12 cellular contexts compared by ENCODE assay signal in genomic region chr6:45432944-45433343, GRCh38. TPM values are rescaled to one million over a fixed set of nuclear protein-coding genes. Genes with fewer than 3 reads are reported as not detected.
DNase-seq lines count a peak whose midpoint lies in the region; ATAC-seq and TF ChIP-seq lines count a peak whose summit lies in the region.
"Had no signal": no experiment of that assay in that cellular context is flagged by ENCODE, and none has a peak within 500 bp of the region (broad histone marks: within the 10 kb centered on the region; RNA-seq: fewer than 3 reads in every experiment).

No MANE protein-coding gene starts in this region.

- H3K9me3 ChIP-seq in SK-N-SH = no peaks in the 10 kb centered on the region
- H3K9me3 ChIP-seq in effector memory CD4-positive, alpha-beta T cell (ENCODE audit: control insufficient read depth, low read length) = no peaks in the 10 kb centered on the region
- H3K9me3 ChIP-seq in skeletal muscle satellite cell (replicated peaks; ENCODE audit: low read length) = no peaks in the 10 kb centered on the region
- H3K9me3 ChIP-seq: right atrium auricular region had no signal

- TF ChIP-seq RAD21 in SK-N-SH (IDR thresholded peaks at IDR 0.05; ENCODE audit: low read length) = no peak

- H2AFZ ChIP-seq in SK-N-SH (ENCODE audit: low read depth) = no peak overlapping the region

- H3K9me2 ChIP-seq in SK-N-SH = no peaks in the 10 kb centered on the region

- peak in 1 of 2 experiments; percentile 53; a peak in 1 of 4 replicates for TF ChIP-seq EP300 in SK-N-SH (IDR thresholded peaks at IDR 0.05; ENCODE audit: borderline replicate concordance in 1 of 2, low read depth in 1 of 2, low read length in 1 of 2)

- no peak overlapping the region for H3K9ac ChIP-seq in SK-N-SH
- no peak overlapping the region for H3K9ac ChIP-seq in skeletal muscle satellite cell (ENCODE audit: low read depth, low read length)

- TF ChIP-seq CTCF in SK-N-SH (IDR thresholded peaks at IDR 0.05) = no peak

- ATAC-seq in GM19452 (IDR thresholded peaks at IDR 0.05; ENCODE audit: unreplicated experiment) = no peak
- ATAC-seq in HG02973 (IDR thresholded peaks at IDR 0.05; ENCODE audit: unreplicated experiment) = no peak

- no peaks in the 10 kb centered on the region for H3K36me3 ChIP-seq in SK-N-SH (replicated peaks in 1 of 2; ENCODE audit: control insufficient read depth in 1 of 2, insufficient read depth in 2 of 2, low read length in 1 of 2)
- H3K36me3 ChIP-seq in effector memory CD4-positive, alpha-beta T cell (ENCODE audit: control insufficient read depth, insufficient read depth, low read length) = no peaks in the 10 kb centered on the region
- peaks cover 45% of the 10 kb centered on the region for H3K36me3 ChIP-seq in skeletal muscle satellite cell (ENCODE audit: insufficient read depth, low read length)
- H3K36me3 ChIP-seq: right atrium auricular region had no signal

- POLR2A ChIA-PET in SK-N-SH (lab: Yijun Ruan, JAX) = no interaction called here

- no peaks in the 10 kb centered on the region for H4K20me1 ChIP-seq in SK-N-SH (ENCODE audit: insufficient read depth)

- 0% methylated on average over 2 of the region's 2 CpGs for WGBS in SK-N-SH (ENCODE audit: low lambda C conversion rate)

- H3K27ac ChIP-seq in SK-N-SH (ENCODE audit: low read depth in 2 of 2, low read length in 1 of 2) = peak overlapping the region in 1 of 2 experiments; percentile 11; a peak in 1 of 4 replicates
- peak overlapping the region; percentile 49 for H3K27ac ChIP-seq in effector memory CD4-positive, alpha-beta T cell (ENCODE audit: insufficient read depth, low read length, poor library complexity, severe bottlenecking)
- H3K27ac ChIP-seq: right atrium auricular region had no signal

- H3F3A ChIP-seq in SK-N-SH (replicated peaks; ENCODE audit: insufficient read depth) = peaks cover 38% of the 10 kb centered on the region

- H3K4me1 Mint-ChIP-seq in activated T-cell treated with anti-CD3 and anti-CD28 coated beads, Interleukin-2, amount 50 U/mL, for 24 hours (ENCODE audit: low read depth) = peaks cover 86% of the 10 kb centered on the region

- no peak for DNase-seq in activated T-cell treated with anti-CD3 and anti-CD28 coated beads, Interleukin-2, amount 50 U/mL, for 24 hours
- DNase-seq in activated T-cell treated with anti-CD3 and anti-CD28 coated beads for 4 hours = no peak
- DNase-seq in SK-N-SH = no peak
- DNase-seq in effector memory CD4-positive, alpha-beta T cell = no peak
- DNase-seq in NCI-H1436 treated with DMSO at 0.1 percent for 48 hours (lab: John Stamatoyannopoulos, UW) = no peak
- DNase-seq: activated CD8-positive, alpha-beta memory T cell treated with anti-CD3 and anti-CD28 coated beads, Interleukin-2, amount 50 U/mL, for 48 hours; H7; hippocampal formation had no signal

- H3K27me3 ChIP-seq in SK-N-SH (ENCODE audit: insufficient read depth) (no peaks in the 10 kb centered on the region), skeletal muscle satellite cell (ENCODE audit: control insufficient read depth, insufficient read depth, low read length) (no peaks in the 10 kb centered on the region)
- H3K27me3 ChIP-seq in effector memory CD4-positive, alpha-beta T cell (replicated peaks; ENCODE audit: control insufficient read depth, insufficient read depth, low read length, poor library complexity, severe bottlenecking) = no peaks in the 10 kb centered on the region
- H3K27me3 ChIP-seq: right atrium auricular region had no signal

- H3K27me3 Mint-ChIP-seq in activated T-cell treated with anti-CD3 and anti-CD28 coated beads, Interleukin-2, amount 50 U/mL, for 24 hours = no peaks in the 10 kb centered on the region

- CTCF ChIA-PET in SK-N-SH (lab: Yijun Ruan, JAX) = no interaction called here

- peaks cover 90% of the 10 kb centered on the region for H3K36me3 Mint-ChIP-seq in activated T-cell treated with anti-CD3 and anti-CD28 coated beads, Interleukin-2, amount 50 U/mL, for 24 hours (ENCODE audit: low read depth)

- H3K4me2 ChIP-seq in SK-N-SH (0 out of 2 replicates have a peak overlapping the region, but pooled peaks have one; percentile 2), skeletal muscle satellite cell (ENCODE audit: low read length) (peak overlapping the region; percentile 56)

- no peak overlapping the region for H3K4me3 ChIP-seq in SK-N-SH (ENCODE audit: low read depth in 2 of 2, low read length in 1 of 2)
- H3K4me3 ChIP-seq in effector memory CD4-positive, alpha-beta T cell (ENCODE audit: insufficient read depth, low read depth, low read length, poor library complexity, severe bottlenecking) = no peak overlapping the region
- H3K4me3 ChIP-seq in skeletal muscle satellite cell (ENCODE audit: low read length) = no peak overlapping the region
- H3K4me3 ChIP-seq: right atrium auricular region had no signal

- peaks cover 0 to 50% of the 10 kb centered on the region in 2 experiments; a peak in 3 of 4 replicates for H3K4me1 ChIP-seq in SK-N-SH (ENCODE audit: control insufficient read depth in 1 of 2, insufficient read depth in 2 of 2, low read depth in 1 of 2, low read length in 1 of 2)
- peaks cover 31% of the 10 kb centered on the region for H3K4me1 ChIP-seq in effector memory CD4-positive, alpha-beta T cell (ENCODE audit: control insufficient read depth, insufficient read depth, low read length, poor library complexity, severe bottlenecking)
- H3K4me1 ChIP-seq in skeletal muscle satellite cell (ENCODE audit: control insufficient read depth, insufficient read depth, low read length) = peaks cover 64% of the 10 kb centered on the region

- H3K79me2 ChIP-seq in SK-N-SH (ENCODE audit: insufficient read depth) = no peaks in the 10 kb centered on the region

- peak overlapping the region; percentile 44 for H3K27ac Mint-ChIP-seq in activated T-cell treated with anti-CD3 and anti-CD28 coated beads, Interleukin-2, amount 50 U/mL, for 24 hours

- H3K9me3 Mint-ChIP-seq in activated T-cell treated with anti-CD3 and anti-CD28 coated beads, Interleukin-2, amount 50 U/mL, for 24 hours = no peaks in the 10 kb centered on the region

- H3K4me3 Mint-ChIP-seq in activated T-cell treated with anti-CD3 and anti-CD28 coated beads, Interleukin-2, amount 50 U/mL, for 24 hours = peak overlapping the region; percentile 48

TF ChIP-seq in SK-N-SH, 30 proteins besides CTCF, POLR2A, EP300 and RAD21 (continues in another document):
- TF ChIP-seq GATA2 (CRISPR knock-in tag; IDR thresholded peaks at IDR 0.05) (no peak), REST (IDR thresholded peaks at IDR 0.05; ENCODE audit: low read depth, low read length) (no peak), RFX5 (IDR thresholded peaks at IDR 0.05; ENCODE audit: low read length) (no peak), NRF1 (IDR thresholded peaks at IDR 0.05; ENCODE audit: low read depth, low read length) (no peak), IRF3 (IDR thresholded peaks at IDR 0.05; ENCODE audit: low read depth, low read length) (no peak), MXI1 (IDR thresholded peaks at IDR 0.05; ENCODE audit: low read depth, low read length) (no peak), FOSL2 (IDR thresholded peaks at IDR 0.05; ENCODE audit: borderline replicate concordance, low read depth) (peak; percentile 38; the same call in 1 of the 2 replicates), YY1 (IDR thresholded peaks at IDR 0.05; ENCODE audit: low read depth) (no peak), POLR2AphosphoS5 (IDR thresholded peaks at IDR 0.05; ENCODE audit: low read depth, low read length) (peak; percentile 28; the same call in 1 of the 2 replicates), TCF12 (IDR thresholded peaks at IDR 0.05) (peak; percentile 71)
- TF ChIP-seq, protein P1, sequence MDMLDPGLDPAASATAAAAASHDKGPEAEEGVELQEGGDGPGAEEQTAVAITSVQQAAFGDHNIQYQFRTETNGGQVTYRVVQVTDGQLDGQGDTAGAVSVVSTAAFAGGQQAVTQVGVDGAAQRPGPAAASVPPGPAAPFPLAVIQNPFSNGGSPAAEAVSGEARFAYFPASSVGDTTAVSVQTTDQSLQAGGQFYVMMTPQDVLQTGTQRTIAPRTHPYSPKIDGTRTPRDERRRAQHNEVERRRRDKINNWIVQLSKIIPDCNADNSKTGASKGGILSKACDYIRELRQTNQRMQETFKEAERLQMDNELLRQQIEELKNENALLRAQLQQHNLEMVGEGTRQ (IDR thresholded peaks at IDR 0.05; ENCODE audit: borderline replicate concordance, low read depth, low read length) = no peak

RNA-seq across cellular contexts. Expression of gene SUPT3H, which starts 55.2 kb away (rescaled TPM):
- polyA plus RNA-seq in SK-N-SH (2012; rRNA removed) = 10.9 and 16.6 TPM in 2 replicates
- polyA plus RNA-seq in SK-N-SH (2012; cell fraction: cytosol; rRNA removed) = 10.2 and 11.3 TPM in 2 replicates
- 15.3 and 20.3 TPM in 2 replicates for polyA plus RNA-seq in SK-N-SH (2012; cell fraction: nucleus; rRNA removed)
- 8.6 and 11.1 TPM in 2 replicates for total RNA-seq in skeletal muscle satellite cell (2012; rRNA removed)
